In genomic region chr1:33080373-33080772, GRCh38 we compare ENCODE assay signal across 8 cellular contexts. TPM values are rescaled to one million over a fixed set of nuclear protein-coding genes. Genes with fewer than 3 reads are reported as not detected.
DNase-seq lines count a peak whose midpoint lies in the region; ATAC-seq and TF ChIP-seq lines count a peak whose summit lies in the region.

No MANE protein-coding gene starts in this region.

- H3K27ac ChIP-seq in angular gyrus (ENCODE audit: low read depth, low read length) = peak overlapping the region; percentile 81
- H3K27ac ChIP-seq in right lobe of liver = no peak overlapping the region
- H3K27ac ChIP-seq in thymus (ENCODE audit: low read depth) = peak overlapping the region; percentile 26

- H3K9me3 Mint-ChIP-seq in activated T-cell treated with anti-CD3 and anti-CD28 coated beads, Interleukin-2, amount 50 U/mL, for 24 hours = no peaks in the 10 kb centered on the region

- TF ChIP-seq CTCF in right lobe of liver (IDR thresholded peaks at IDR 0.05) = no peak

- H3K4me1 ChIP-seq in right lobe of liver (peaks cover 0 to 11% (median 2%) of the 10 kb centered on the region in 4 donors), thymus (ENCODE audit: control insufficient read depth, insufficient read depth, low read length) (peaks cover 9% of the 10 kb centered on the region)

- H3K36me3 Mint-ChIP-seq in activated T-cell treated with anti-CD3 and anti-CD28 coated beads, Interleukin-2, amount 50 U/mL, for 24 hours (ENCODE audit: low read depth) = no peaks in the 10 kb centered on the region

- intact Hi-C loops in right lobe of liver (cut with DNase I) = no loop called here

- no peak for ATAC-seq in right lobe of liver
- ATAC-seq in HG03196 (IDR thresholded peaks at IDR 0.05; ENCODE audit: unreplicated experiment) = no peak
- no peak for ATAC-seq in HG03280 (IDR thresholded peaks at IDR 0.05; ENCODE audit: unreplicated experiment)

- TF ChIP-seq POLR2A in right lobe of liver (IDR thresholded peaks at IDR 0.05) = no peak

- H3K9me3 ChIP-seq in right lobe of liver = no peaks in the 10 kb centered on the region
- no peaks in the 10 kb centered on the region for H3K9me3 ChIP-seq in thymus (ENCODE audit: control insufficient read depth)

- H3K27me3 ChIP-seq in right lobe of liver = no peaks in the 10 kb centered on the region
- H3K27me3 ChIP-seq in thymus (ENCODE audit: control insufficient read depth, insufficient read depth) = peaks cover 19% of the 10 kb centered on the region

- 65% methylated on average over 6 of the region's 6 CpGs for WGBS in right lobe of liver (ENCODE audit: insufficient coverage, low coverage, low lambda C conversion rate, missing lambda C conversion rate)
- 67% methylated on average over 6 of the region's 6 CpGs for WGBS in thymus

- H3K27me3 Mint-ChIP-seq in activated T-cell treated with anti-CD3 and anti-CD28 coated beads, Interleukin-2, amount 50 U/mL, for 24 hours = no peaks in the 10 kb centered on the region

- H3K4me1 Mint-ChIP-seq in activated T-cell treated with anti-CD3 and anti-CD28 coated beads, Interleukin-2, amount 50 U/mL, for 24 hours (ENCODE audit: low read depth) = peaks cover 22% of the 10 kb centered on the region

- H3K36me3 ChIP-seq in right lobe of liver = no peaks in the 10 kb centered on the region
- no peaks in the 10 kb centered on the region for H3K36me3 ChIP-seq in thymus (ENCODE audit: control insufficient read depth, insufficient read depth)

- DNase-seq in activated T-cell treated with anti-CD3 and anti-CD28 coated beads, Interleukin-2, amount 50 U/mL, for 24 hours = no peak
- DNase-seq in activated T-cell treated with anti-CD3 and anti-CD28 coated beads, Interleukin-2, amount 50 U/mL, for 1 hour = no peak
- DNase-seq in right lobe of liver = no peak
- no peak for DNase-seq in activated effector memory CD4-positive, alpha-beta T cell treated with Interleukin-2 at 50 U/mL for 16 hours

- H3K4me3 ChIP-seq in right lobe of liver (peak overlapping the region; percentile 49 to 72 (median 67)), thymus (ENCODE audit: low read length) (no peak overlapping the region)

- H3K27ac Mint-ChIP-seq in activated T-cell treated with anti-CD3 and anti-CD28 coated beads, Interleukin-2, amount 50 U/mL, for 24 hours = peak overlapping the region; percentile 76

- peak overlapping the region; percentile 82 for H3K4me3 Mint-ChIP-seq in activated T-cell treated with anti-CD3 and anti-CD28 coated beads, Interleukin-2, amount 50 U/mL, for 24 hours

RNA-seq across cellular contexts. Expression of gene AZIN2, which starts 0.6 kb away (rescaled TPM):
- total RNA-seq in right lobe of liver = 1 to 10 TPM in 2 of 6 experiments, under 1 TPM in 4; 0.62 to 1.2 (median 0.85) TPM
- polyA plus RNA-seq in thymus = 4.2 TPM

RNA-seq across cellular contexts. Expression of gene AK2, which starts 43.7 kb away (rescaled TPM):
- 100 to 1,000 TPM; 119 to 301 (median 130) TPM for total RNA-seq in right lobe of liver
- polyA plus RNA-seq in thymus = 73.2 TPM

Comparison
In these comparisons a context has a peak if more than half of its experiments do, and no peak if none do; other contexts are left out.
1. H3K27ac ChIP-seq: peak in angular gyrus (single experiment) and thymus (single experiment); none in right lobe of liver (0 of 3).